ENCODE assay signal across 8 cellular contexts in genomic region chr11:121575963-121576290, GRCh38.
DNase-seq lines count a peak whose midpoint lies in the region; ATAC-seq, FAIRE-seq and TF ChIP-seq lines count a peak whose summit lies in the region.

No MANE protein-coding gene starts in this region.

- no peaks in the 10 kb centered on the region for H3K27me3 Mint-ChIP-seq in natural killer cell treated with Interleukin-12 subunit alpha and Interleukin-12 subunit beta and Interleukin-15 and Interleukin-18, amount 100 ng/mL, for 72 hours

- no peak overlapping the region for H3K4me3 ChIP-seq in MG63

- peaks cover 21% of the 10 kb centered on the region for H3K36me3 Mint-ChIP-seq in natural killer cell treated with Interleukin-12 subunit alpha and Interleukin-12 subunit beta and Interleukin-15 and Interleukin-18, amount 100 ng/mL, for 72 hours

- H3K9me3 Mint-ChIP-seq in natural killer cell treated with Interleukin-12 subunit alpha and Interleukin-12 subunit beta and Interleukin-15 and Interleukin-18, amount 100 ng/mL, for 72 hours: peaks cover 3% of the 10 kb centered on the region

- H3K4me1 Mint-ChIP-seq in natural killer cell treated with Interleukin-12 subunit alpha and Interleukin-12 subunit beta and Interleukin-15 and Interleukin-18, amount 100 ng/mL, for 72 hours (ENCODE audit: low read depth in 2 of 2): peaks cover 14 to 22% of the 10 kb centered on the region in 2 donors

- peak overlapping the region; percentile 7 for H3K4me3 Mint-ChIP-seq in natural killer cell treated with Interleukin-12 subunit alpha and Interleukin-12 subunit beta and Interleukin-15 and Interleukin-18, amount 100 ng/mL, for 72 hours

- FAIRE-seq in HTR-8/SVneo (lab: Jason Lieb, UNC): no peak

- TF ChIP-seq CTCF in GM13977 (IDR thresholded peaks at IDR 0.05; ENCODE audit: extremely low read depth, insufficient read depth, missing control alignments): no peak

- no peaks in the 10 kb centered on the region for H3K27me3 ChIP-seq in MG63

- in situ Hi-C loops in GM13977 (cut with MboI; ENCODE audit: low pct_unique_long_range_greater_than_20kb, low sequenced_read_pairs, unreplicated experiment): no loop called here

- H3K27ac Mint-ChIP-seq in natural killer cell treated with Interleukin-12 subunit alpha and Interleukin-12 subunit beta and Interleukin-15 and Interleukin-18, amount 100 ng/mL, for 72 hours: peak overlapping the region; percentile 4 to 80

- no peak for DNase-seq in natural killer cell treated with Interleukin-12 subunit alpha and Interleukin-12 subunit beta and Interleukin-15 and Interleukin-18, amount 100 ng/mL, for 72 hours (ENCODE audit: low spot score)
- DNase-seq in GM13977 (ENCODE audit: low spot score) (no peak), MG63 (no peak), HTR-8/SVneo (ENCODE audit: insufficient read length, low spot score) (no peak)
- DNase-seq in activated CD8-positive, alpha-beta memory T cell treated with anti-CD3 and anti-CD28 coated beads for 24 hours: no peak

- H3K36me3 ChIP-seq in MG63: no peaks in the 10 kb centered on the region

- peak; percentile 34 for ATAC-seq in GM18907 (IDR thresholded peaks at IDR 0.05; ENCODE audit: unreplicated experiment)
- peak; percentile 38 for ATAC-seq in GM21723 (IDR thresholded peaks at IDR 0.05; ENCODE audit: unreplicated experiment)
- peak; percentile 34 for ATAC-seq in HG03442 (IDR thresholded peaks at IDR 0.05; ENCODE audit: unreplicated experiment)
- ATAC-seq in natural killer cell treated with Interleukin-12 subunit alpha and Interleukin-12 subunit beta and Interleukin-15 and Interleukin-18, amount 100 ng/mL, for 72 hours: no peak

- H3K9me3 ChIP-seq in MG63: peaks cover 4% of the 10 kb centered on the region; the same call in 1 of the 2 replicates

Comparison
In these comparisons a context has a peak if more than half of its experiments do, and no peak if none do; other contexts are left out.
1. ATAC-seq: peak in GM18907 (single experiment), GM21723 (single experiment) and HG03442 (single experiment); none in natural killer cell treated with Interleukin-12 subunit alpha and Interleukin-12 subunit beta and Interleukin-15 and Interleukin-18, amount 100 ng/mL, for 72 hours (0 of 2).